In the genomic region with DNA sequence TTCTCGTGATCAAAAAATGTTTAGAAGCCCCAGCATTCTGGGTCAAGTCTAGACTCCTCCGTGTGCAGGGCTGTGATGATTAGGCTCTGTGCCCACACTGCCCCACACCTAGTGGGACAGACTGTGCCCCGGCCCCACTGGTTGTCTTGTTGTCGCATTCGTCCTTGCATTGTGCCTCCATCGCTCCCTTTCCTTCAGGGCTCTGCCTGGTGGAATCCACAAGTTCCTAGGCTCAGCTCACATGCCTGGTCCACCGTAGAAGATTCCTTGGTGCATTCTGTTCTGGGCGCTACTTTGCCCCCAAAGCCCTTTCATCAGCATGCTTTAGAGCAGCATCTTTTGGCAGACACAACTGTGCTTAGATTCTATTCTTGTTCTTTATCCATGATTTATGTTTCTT, we compare ENCODE assay signal across 25 cellular contexts. TPM values are rescaled to one million over a fixed set of nuclear protein-coding genes. Genes with fewer than 3 reads are reported as not detected.
DNase-seq lines count a peak whose midpoint lies in the region; ATAC-seq and TF ChIP-seq lines count a peak whose summit lies in the region.
"Had no signal": no experiment of that assay in that cellular context is flagged by ENCODE, and none has a peak within 500 bp of the region (broad histone marks: within the 10 kb centered on the region; RNA-seq: fewer than 3 reads in every experiment).

No MANE protein-coding gene starts in this region.

- no peaks in the 10 kb centered on the region for H3K27me3 ChIP-seq in skeletal muscle tissue (ENCODE audit: control insufficient read depth in 3 of 3, insufficient read depth in 3 of 3, low read length in 3 of 3)
- no peaks in the 10 kb centered on the region for H3K27me3 ChIP-seq in vagina
- H3K27me3 ChIP-seq in right lobe of liver, result no peaks in the 10 kb centered on the region
- H3K27me3 ChIP-seq: Peyer's patch had no signal

- no peaks in the 10 kb centered on the region for H3K9me3 Mint-ChIP-seq in activated CD8-positive, alpha-beta memory T cell treated with anti-CD3 and anti-CD28 coated beads, Interleukin-2, amount 10 ng/mL, durations not matched to agents 7 days and 5 days (ENCODE audit: low read depth)
- H3K9me3 Mint-ChIP-seq in mesothelial cell of epicardium, result peaks cover 6% of the 10 kb centered on the region
- H3K9me3 Mint-ChIP-seq: GM23338 had no signal

- no peaks in the 10 kb centered on the region for H3K36me3 Mint-ChIP-seq in activated CD8-positive, alpha-beta memory T cell treated with anti-CD3 and anti-CD28 coated beads, Interleukin-2, amount 10 ng/mL, durations not matched to agents 7 days and 5 days
- no peaks in the 10 kb centered on the region for H3K36me3 Mint-ChIP-seq in mesothelial cell of epicardium

- no peaks in the 10 kb centered on the region for H3K9me3 ChIP-seq in skeletal muscle tissue (ENCODE audit: control insufficient read depth in 3 of 3, low read length in 3 of 3)
- no peaks in the 10 kb centered on the region for H3K9me3 ChIP-seq in vagina
- no peaks in the 10 kb centered on the region for H3K9me3 ChIP-seq in right lobe of liver
- H3K9me3 ChIP-seq: Peyer's patch had no signal

- CTCF ChIA-PET in activated CD8-positive, alpha-beta memory T cell treated with anti-CD3 and anti-CD28 coated beads, Interleukin-2, amount 10 ng/mL, durations not matched to agents 7 days and 5 days (lab: Charles Lee), result interaction anchor here (2.5 kb wide), 1 partner anchor 28 kb away, joined by 9 read pairs; no protein-coding TSS in a partner anchor

- H3K27ac ChIP-seq in skeletal muscle tissue (ENCODE audit: low read depth, low read length) (peak overlapping the region; percentile 68), vagina (peak overlapping the region; percentile 28), right lobe of liver (no peak overlapping the region)
- H3K27ac ChIP-seq: 22Rv1, C4-2B, HL-60 had no signal

- DNase-seq in activated CD8-positive, alpha-beta memory T cell treated with anti-CD3 and anti-CD28 coated beads, Interleukin-2, amount 10 ng/mL, durations not matched to agents 7 days and 5 days, result peak; percentile 36
- DNase-seq in activated CD8-positive, alpha-beta memory T cell treated with anti-CD3 and anti-CD28 coated beads, Interleukin-2, amount 50 U/mL, for 4 hours, result no peak
- DNase-seq in mesothelial cell of epicardium (ENCODE audit: low spot score in 2 of 2, unreplicated experiment in 2 of 2) (no peak), vagina (ENCODE audit: extremely low spot score in 2 of 2) (no peak), right lobe of liver (no peak)
- DNase-seq in activated CD4-positive, alpha-beta T cell treated with anti-CD3 and anti-CD28 coated beads for 4 hours, result no peak
- DNase-seq: AML-193, DMS79, HCEC 1CT, Kasumi-1, MM.1S, NCI-H1092, NCI-H146, NCI-H2029 treated with DMSO at 0.1 percent for 48 hours, NCI-H446 treated with DMSO at 0.1 percent for 48 hours, NCI-H69, Peyer's patch had no signal

- no peak overlapping the region for H3K4me3 Mint-ChIP-seq in activated CD8-positive, alpha-beta memory T cell treated with anti-CD3 and anti-CD28 coated beads, Interleukin-2, amount 10 ng/mL, durations not matched to agents 7 days and 5 days
- H3K4me3 Mint-ChIP-seq in mesothelial cell of epicardium, result no peak overlapping the region
- H3K4me3 Mint-ChIP-seq: GM23338 had no signal

- ATAC-seq in activated CD8-positive, alpha-beta memory T cell treated with anti-CD3 and anti-CD28 coated beads, Interleukin-2, amount 10 ng/mL, durations not matched to agents 7 days and 5 days, result no peak
- ATAC-seq in HG03280 (IDR thresholded peaks at IDR 0.05; ENCODE audit: unreplicated experiment) (no peak), right lobe of liver (no peak)
- ATAC-seq: GM23338, Right ventricle myocardium inferior had no signal

- intact Hi-C loops in vagina (cut with DNase I), result no loop called here
- intact Hi-C loops in right lobe of liver (cut with DNase I), result no loop called here

- TF ChIP-seq CTCF in mesothelial cell of epicardium (IDR thresholded peaks at IDR 0.05; ENCODE audit: unreplicated experiment), result no peak
- no peak for TF ChIP-seq CTCF in vagina (IDR thresholded peaks at IDR 0.05)
- no peak for TF ChIP-seq CTCF in right lobe of liver (IDR thresholded peaks at IDR 0.05)

- H3K4me3 ChIP-seq in skeletal muscle tissue (ENCODE audit: low read length in 3 of 3) (no peak overlapping the region), vagina (no peak overlapping the region), right lobe of liver (no peak overlapping the region)
- H3K4me3 ChIP-seq: GM23338, Peyer's patch had no signal

- WGBS in right lobe of liver (ENCODE audit: insufficient coverage, low coverage, low lambda C conversion rate, missing lambda C conversion rate), result 65% methylated on average over 4 of the region's 8 CpGs

- no peak overlapping the region for H3K27ac Mint-ChIP-seq in activated CD8-positive, alpha-beta memory T cell treated with anti-CD3 and anti-CD28 coated beads, Interleukin-2, amount 10 ng/mL, durations not matched to agents 7 days and 5 days
- peak overlapping the region; percentile 64 for H3K27ac Mint-ChIP-seq in mesothelial cell of epicardium
- H3K27ac Mint-ChIP-seq: GM23338 had no signal

- TF ChIP-seq POLR2A in vagina (IDR thresholded peaks at IDR 0.05) (no peak), right lobe of liver (IDR thresholded peaks at IDR 0.05) (no peak)

- H3K4me1 ChIP-seq in skeletal muscle tissue (ENCODE audit: control insufficient read depth in 3 of 3, insufficient read depth in 3 of 3, low read length in 3 of 3) (peaks cover 5 to 8% (median 5%) of the 10 kb centered on the region in 3 donors), vagina (no peaks in the 10 kb centered on the region), right lobe of liver (no peaks in the 10 kb centered on the region)
- H3K4me1 ChIP-seq: Peyer's patch had no signal

- no peaks in the 10 kb centered on the region for H3K36me3 ChIP-seq in skeletal muscle tissue (ENCODE audit: control insufficient read depth in 3 of 3, insufficient read depth in 3 of 3, low read length in 3 of 3)
- H3K36me3 ChIP-seq in vagina, result no peaks in the 10 kb centered on the region
- H3K36me3 ChIP-seq in right lobe of liver, result no peaks in the 10 kb centered on the region
- H3K36me3 ChIP-seq: Peyer's patch had no signal

- no peak overlapping the region for H3K9ac ChIP-seq in skeletal muscle tissue (ENCODE audit: low read depth in 1 of 3, low read length in 3 of 3)

- H3K27me3 Mint-ChIP-seq in activated CD8-positive, alpha-beta memory T cell treated with anti-CD3 and anti-CD28 coated beads, Interleukin-2, amount 10 ng/mL, durations not matched to agents 7 days and 5 days, result peaks cover 45% of the 10 kb centered on the region
- H3K27me3 Mint-ChIP-seq in mesothelial cell of epicardium (ENCODE audit: low read depth), result no peaks in the 10 kb centered on the region

- peaks cover 6% of the 10 kb centered on the region for H3K4me1 Mint-ChIP-seq in activated CD8-positive, alpha-beta memory T cell treated with anti-CD3 and anti-CD28 coated beads, Interleukin-2, amount 10 ng/mL, durations not matched to agents 7 days and 5 days
- H3K4me1 Mint-ChIP-seq in mesothelial cell of epicardium, result peaks cover 40% of the 10 kb centered on the region

RNA-seq across cellular contexts. Expression of a gene that starts 23.5 kb away (rescaled TPM):
- under 1 TPM in 1 of 2 experiments, not detected in 1; 0.30 TPM for total RNA-seq in activated CD8-positive, alpha-beta memory T cell treated with anti-CD3 and anti-CD28 coated beads, Interleukin-2, amount 10 ng/mL, durations not matched to agents 7 days and 5 days
- total RNA-seq in mesothelial cell of epicardium, result 121 to 127 TPM (median 121 TPM) in 3 replicates
- total RNA-seq in skeletal muscle tissue, result 19.8 TPM
- 48.9 TPM for total RNA-seq in vagina
- 1 to 10 TPM in 4 of 6 experiments, under 1 TPM in 2; 0.13 to 5.3 (median 2.1) TPM for total RNA-seq in right lobe of liver
- total RNA-seq: HT1080 had no signal

Comparison
In these comparisons a context has a peak if more than half of its experiments do, and no peak if none do; other contexts are left out.
1. H3K27ac ChIP-seq: peak in skeletal muscle tissue (single experiment) and vagina (single experiment); none in right lobe of liver (0 of 3).